In the genomic region with DNA sequence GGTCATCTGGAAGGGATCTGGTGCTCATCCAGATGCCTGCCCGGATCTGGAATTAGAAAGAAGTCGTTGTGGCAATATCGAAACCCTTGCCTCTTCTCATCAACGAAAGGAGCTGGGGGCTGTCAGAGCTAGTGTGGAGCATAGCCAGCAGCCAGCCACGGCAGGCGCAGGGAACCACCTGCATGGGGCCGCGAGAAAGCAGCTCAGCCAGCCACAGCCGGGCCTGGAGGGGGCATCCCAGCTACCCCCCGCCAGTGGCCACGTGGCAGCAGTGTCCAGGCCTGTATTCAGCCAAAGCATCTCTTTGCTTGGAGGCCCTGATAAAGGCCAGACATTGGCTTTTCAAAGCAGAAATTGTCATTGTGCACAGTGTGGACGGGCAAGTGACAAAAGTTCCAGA, we compare ENCODE assay signal across 36 cellular contexts. TPM values are rescaled to one million over a fixed set of nuclear protein-coding genes. Genes with fewer than 3 reads are reported as not detected.
"Had no signal": no experiment of that assay in that cellular context is flagged by ENCODE, and none has a peak within 500 bp of the region (broad histone marks: within the 10 kb centered on the region; RNA-seq: fewer than 3 reads in every experiment).

No MANE protein-coding gene starts in this region.

- H3K9me3 ChIP-seq: MG63 had no signal

- H3K27me3 ChIP-seq: MG63 had no signal

- H3K4me3 ChIP-seq: MG63 had no signal

- H3K36me3 ChIP-seq: MG63 had no signal

- DNase-seq: Karpas-422, MG63, MM.1S, MV-4-11, NCI-H1048, NCI-H1092, NCI-H1092 treated with DMSO at 0.1 percent for 48 hours, NCI-H1105, NCI-H1105 treated with DMSO at 0.1 percent for 48 hours, NCI-H1417, NCI-H1417 treated with DMSO at 0.1 percent for 48 hours, NCI-H1436, NCI-H1436 treated with DMSO at 0.1 percent for 48 hours, NCI-H146, NCI-H1694, NCI-H1694 treated with DMSO at 0.1 percent for 48 hours, NCI-H187, NCI-H187 treated with DMSO at 0.1 percent for 48 hours, NCI-H1930, NCI-H2029, NCI-H2029 treated with DMSO at 0.1 percent for 48 hours, NCI-H2081, NCI-H2081 treated with DMSO at 0.1 percent for 48 hours, NCI-H2107, NCI-H2171, NCI-H2227 treated with DMSO at 0.1 percent for 48 hours, NCI-H226, NCI-H345, NCI-H446, NCI-H446 treated with DMSO at 0.1 percent for 48 hours, NCI-H510A, NCI-H510A treated with DMSO at 0.1 percent for 48 hours had no signal

RNA-seq across cellular contexts. Expression of a gene that starts 19.1 kb away (rescaled TPM):
- total RNA-seq: LHCN-M2, M059J, MCF 10A, NCI-H460 had no signal
